In the genomic region with DNA sequence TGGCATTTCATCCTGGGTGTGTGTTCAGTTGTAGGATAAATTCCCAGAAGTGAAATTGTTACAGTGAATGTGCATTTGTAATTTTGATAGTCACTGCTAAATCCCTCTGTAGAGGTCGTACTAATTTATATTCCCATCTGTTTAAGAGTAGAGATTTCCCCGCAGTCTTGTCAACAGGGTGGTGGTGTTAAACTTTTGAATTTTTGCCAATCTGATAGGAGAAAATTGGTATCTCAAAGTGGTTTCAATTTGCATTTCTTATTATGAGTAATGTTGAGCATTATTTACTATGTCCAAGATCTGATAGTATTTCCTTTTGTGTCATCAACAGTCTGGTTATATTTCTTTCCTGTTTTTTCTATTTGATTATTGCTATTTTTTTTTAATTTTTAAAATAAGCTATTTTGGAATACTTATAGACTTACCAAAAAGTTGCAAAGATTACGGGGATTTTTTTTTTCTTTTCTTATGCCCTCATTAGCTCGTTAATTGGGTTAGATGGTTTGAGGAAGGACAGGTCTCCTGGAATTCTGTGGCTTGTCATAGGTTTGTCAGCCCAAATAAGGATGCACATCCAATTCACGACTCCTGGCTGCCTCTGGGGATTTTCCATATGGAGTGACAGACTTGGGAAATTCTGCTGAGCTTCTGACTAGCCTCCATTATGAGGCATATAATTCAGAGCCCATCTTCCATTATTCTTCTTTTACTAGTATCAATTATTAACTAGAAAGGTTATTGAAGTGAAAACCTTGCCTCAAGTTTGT, we compare ENCODE assay signal across 1 cellular context.
TF ChIP-seq lines count a peak whose summit lies in the region.

No MANE protein-coding gene starts in this region.

TF ChIP-seq in GM12878, 131 proteins besides CTCF, POLR2A, EP300 and RAD21 (continued from another document):
- TF ChIP-seq, protein P1, sequence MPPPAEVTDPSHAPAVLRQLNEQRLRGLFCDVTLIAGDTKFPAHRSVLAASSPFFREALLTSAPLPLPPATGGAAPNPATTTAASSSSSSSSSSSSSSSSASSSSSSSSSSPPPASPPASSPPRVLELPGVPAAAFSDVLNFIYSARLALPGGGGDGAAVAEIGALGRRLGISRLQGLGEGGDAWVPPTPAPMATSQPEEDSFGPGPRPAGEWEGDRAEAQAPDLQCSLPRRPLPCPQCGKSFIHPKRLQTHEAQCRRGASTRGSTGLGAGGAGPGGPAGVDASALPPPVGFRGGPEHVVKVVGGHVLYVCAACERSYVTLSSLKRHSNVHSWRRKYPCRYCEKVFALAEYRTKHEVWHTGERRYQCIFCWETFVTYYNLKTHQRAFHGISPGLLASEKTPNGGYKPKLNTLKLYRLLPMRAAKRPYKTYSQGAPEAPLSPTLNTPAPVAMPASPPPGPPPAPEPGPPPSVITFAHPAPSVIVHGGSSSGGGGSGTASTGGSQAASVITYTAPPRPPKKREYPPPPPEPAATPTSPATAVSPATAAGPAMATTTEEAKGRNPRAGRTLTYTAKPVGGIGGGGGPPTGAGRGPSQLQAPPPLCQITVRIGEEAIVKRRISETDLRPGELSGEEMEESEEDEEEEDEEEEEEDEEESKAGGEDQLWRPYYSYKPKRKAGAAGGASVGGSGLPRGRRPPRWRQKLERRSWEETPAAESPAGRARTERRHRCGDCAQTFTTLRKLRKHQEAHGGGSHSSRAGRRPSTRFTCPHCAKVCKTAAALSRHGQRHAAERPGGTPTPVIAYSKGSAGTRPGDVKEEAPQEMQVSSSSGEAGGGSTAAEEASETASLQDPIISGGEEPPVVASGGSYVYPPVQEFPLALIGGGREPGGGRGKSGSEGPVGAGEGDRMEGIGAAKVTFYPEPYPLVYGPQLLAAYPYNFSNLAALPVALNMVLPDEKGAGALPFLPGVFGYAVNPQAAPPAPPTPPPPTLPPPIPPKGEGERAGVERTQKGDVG (CRISPR knock-in tag; IDR thresholded peaks at IDR 0.05) = no peak
- TF ChIP-seq YY1 (IDR thresholded peaks at IDR 0.05; ENCODE audit: low read depth, low read length) (no peak), HDGF (IDR thresholded peaks at IDR 0.05) (no peak), CHD2 (IDR thresholded peaks at IDR 0.05; ENCODE audit: borderline replicate concordance, low read depth, low read length) (no peak), SREBF2 (IDR thresholded peaks at IDR 0.05; ENCODE audit: low read length) (no peak)
